ENCODE assay signal across 1 cellular context in genomic region chr11:2308713-2309112, GRCh38.
TF ChIP-seq lines count a peak whose summit lies in the region.

No MANE protein-coding gene starts in this region.

TF ChIP-seq in IMR-90, 13 proteins besides CTCF, POLR2A, EP300 and RAD21:
- TF ChIP-seq, protein P1, sequence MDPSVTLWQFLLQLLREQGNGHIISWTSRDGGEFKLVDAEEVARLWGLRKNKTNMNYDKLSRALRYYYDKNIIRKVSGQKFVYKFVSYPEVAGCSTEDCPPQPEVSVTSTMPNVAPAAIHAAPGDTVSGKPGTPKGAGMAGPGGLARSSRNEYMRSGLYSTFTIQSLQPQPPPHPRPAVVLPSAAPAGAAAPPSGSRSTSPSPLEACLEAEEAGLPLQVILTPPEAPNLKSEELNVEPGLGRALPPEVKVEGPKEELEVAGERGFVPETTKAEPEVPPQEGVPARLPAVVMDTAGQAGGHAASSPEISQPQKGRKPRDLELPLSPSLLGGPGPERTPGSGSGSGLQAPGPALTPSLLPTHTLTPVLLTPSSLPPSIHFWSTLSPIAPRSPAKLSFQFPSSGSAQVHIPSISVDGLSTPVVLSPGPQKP (IDR thresholded peaks at IDR 0.05; ENCODE audit: borderline replicate concordance, low read depth, low read length): no peak
- TF ChIP-seq CHD1 (IDR thresholded peaks at IDR 0.05; ENCODE audit: low read depth, low read length) (no peak), RCOR1 (IDR thresholded peaks at IDR 0.05; ENCODE audit: insufficient replicate concordance, low read length) (no peak), FOS (IDR thresholded peaks at IDR 0.05; ENCODE audit: low read depth, low read length) (no peak), MAFK (IDR thresholded peaks at IDR 0.05; ENCODE audit: low read depth, low read length) (no peak), MXI1 (IDR thresholded peaks at IDR 0.05; ENCODE audit: borderline replicate concordance, low read depth, low read length) (no peak), BHLHE40 (IDR thresholded peaks at IDR 0.05; ENCODE audit: low read depth, low read length) (no peak), SMC3 (IDR thresholded peaks at IDR 0.05; ENCODE audit: low read depth, low read length) (no peak), RFX5 (IDR thresholded peaks at IDR 0.05; ENCODE audit: low read depth, low read length) (no peak), MAZ (IDR thresholded peaks at IDR 0.05; ENCODE audit: borderline replicate concordance, low read depth, low read length) (no peak), CEBPB (IDR thresholded peaks at IDR 0.05; ENCODE audit: low read depth, low read length) (no peak), NFE2L2 (IDR thresholded peaks at IDR 0.05; ENCODE audit: low read depth, low read length) (no peak)
- TF ChIP-seq, protein P2, sequence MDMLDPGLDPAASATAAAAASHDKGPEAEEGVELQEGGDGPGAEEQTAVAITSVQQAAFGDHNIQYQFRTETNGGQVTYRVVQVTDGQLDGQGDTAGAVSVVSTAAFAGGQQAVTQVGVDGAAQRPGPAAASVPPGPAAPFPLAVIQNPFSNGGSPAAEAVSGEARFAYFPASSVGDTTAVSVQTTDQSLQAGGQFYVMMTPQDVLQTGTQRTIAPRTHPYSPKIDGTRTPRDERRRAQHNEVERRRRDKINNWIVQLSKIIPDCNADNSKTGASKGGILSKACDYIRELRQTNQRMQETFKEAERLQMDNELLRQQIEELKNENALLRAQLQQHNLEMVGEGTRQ (IDR thresholded peaks at IDR 0.05; ENCODE audit: low read depth, low read length): no peak
